Comparison of ENCODE assay signal across 10 cellular contexts in the genomic region with DNA sequence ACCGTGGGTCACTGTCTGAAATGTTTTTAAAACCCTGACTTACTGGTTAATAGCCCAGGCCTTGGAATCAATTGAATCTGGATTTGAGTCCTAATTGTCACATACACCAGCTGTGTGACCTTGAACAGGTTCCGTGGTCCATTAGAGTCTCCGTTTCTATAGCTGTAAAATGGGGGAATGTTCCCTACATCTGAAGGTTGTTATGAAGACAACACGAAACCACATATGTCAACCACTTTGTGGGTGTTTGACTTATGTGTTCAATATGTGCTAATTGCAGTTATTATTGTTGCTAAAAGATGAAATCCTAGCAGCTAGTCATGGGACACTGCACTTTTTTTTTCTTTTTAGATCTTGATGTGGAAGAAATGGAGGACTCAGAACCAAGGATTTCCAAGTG. TPM values are rescaled to one million over a fixed set of nuclear protein-coding genes. Genes with fewer than 3 reads are reported as not detected.
DNase-seq lines count a peak whose midpoint lies in the region; ATAC-seq and TF ChIP-seq lines count a peak whose summit lies in the region.
"Had no signal": no experiment of that assay in that cellular context is flagged by ENCODE, and none has a peak within 500 bp of the region (broad histone marks: within the 10 kb centered on the region; RNA-seq: fewer than 3 reads in every experiment).

No MANE protein-coding gene starts in this region.

- ATAC-seq in heart left ventricle: no peak
- ATAC-seq in left cardiac atrium: no peak
- ATAC-seq in upper lobe of right lung: no peak
- no peak for ATAC-seq in mucosa of descending colon

- CTCF ChIA-PET in MCF 10A (lab: Yijun Ruan, JAX): interaction anchor here (0.6 to 2.2 kb wide), 14 partner anchors 9 to 388 kb away, joined by 3 to 12 read pairs (median 4); a partner anchor contains a TSS

- no peaks in the 10 kb centered on the region for H3K27me3 Mint-ChIP-seq in MCF 10A (ENCODE audit: insufficient read depth, unreplicated experiment)

- peaks cover 55% of the 10 kb centered on the region for H3K36me3 Mint-ChIP-seq in MCF 10A (ENCODE audit: insufficient read depth, unreplicated experiment)

- no peaks in the 10 kb centered on the region for H3K27me3 ChIP-seq in heart left ventricle
- no peaks in the 10 kb centered on the region for H3K27me3 ChIP-seq in muscle layer of duodenum (ENCODE audit: low read depth, low read length)
- no peaks in the 10 kb centered on the region for H3K27me3 ChIP-seq in upper lobe of right lung
- H3K27me3 ChIP-seq: SJSA1 had no signal

- H3K4me3 ChIP-seq in heart left ventricle (peak overlapping the region in 10 of 12 donors; percentile 66 to 82 (median 72)), muscle layer of duodenum (ENCODE audit: low read depth in 1 of 2, low read length in 2 of 2) (peak overlapping the region; percentile 65 to 90), upper lobe of right lung (peak overlapping the region; percentile 69), mucosa of descending colon (no peak overlapping the region)

- no peak for TF ChIP-seq POLR2A in heart left ventricle (IDR thresholded peaks at IDR 0.05)

- intact Hi-C loops in heart left ventricle (cut with DNase I): loop anchor here in 9 of 10 donors (2.0 to 5.0 kb wide), 5 partner anchors 35 to 39 kb away; a partner anchor contains a TSS
- intact Hi-C loops in left cardiac atrium (cut with DNase I): loop anchor here in 1 of 2 donors (5.0 kb wide), 2 partner anchors 34 to 36 kb away; a partner anchor contains a TSS
- intact Hi-C loops in MCF 10A (cut with micrococcal nuclease): no loop called here
- intact Hi-C loops in upper lobe of right lung (cut with DNase I): no loop called here
- intact Hi-C loops in mucosa of descending colon (cut with DNase I, micrococcal nuclease): no loop called here

- H3K27ac Mint-ChIP-seq in MCF 10A (ENCODE audit: low read depth, unreplicated experiment): peak overlapping the region; percentile 94

- peak overlapping the region; percentile 69 for H3K4me3 Mint-ChIP-seq in MCF 10A (ENCODE audit: unreplicated experiment)

- peaks cover 57% of the 10 kb centered on the region for H3K4me1 Mint-ChIP-seq in MCF 10A (ENCODE audit: insufficient read depth, unreplicated experiment)

- H3K27ac ChIP-seq in heart left ventricle: peak overlapping the region; percentile 94 to 99 (median 98)
- H3K27ac ChIP-seq in muscle layer of duodenum (ENCODE audit: low read length): peak overlapping the region; percentile 93
- H3K27ac ChIP-seq in upper lobe of right lung: peak overlapping the region; percentile 98
- H3K27ac ChIP-seq: BLaER1, SJSA1 had no signal

- DNase-seq in heart left ventricle: no peak
- no peak for DNase-seq in left cardiac atrium
- no peak for DNase-seq in MCF 10A (ENCODE audit: unreplicated experiment)
- DNase-seq in upper lobe of right lung: no peak
- no peak for DNase-seq in mucosa of descending colon
- no peak for DNase-seq in NCI-H2029 treated with DMSO at 0.1 percent for 48 hours (lab: John Stamatoyannopoulos, UW)
- no peak for DNase-seq in HK-2 (ENCODE audit: unreplicated experiment)

- H3K36me3 ChIP-seq in heart left ventricle (peaks cover 0 to 51% (median 43%) of the 10 kb centered on the region in 9 donors), muscle layer of duodenum (ENCODE audit: control insufficient read depth in 1 of 2, insufficient read depth in 2 of 2, low read length in 2 of 2) (peaks cover 17 to 24% of the 10 kb centered on the region in 2 donors), upper lobe of right lung (peaks cover 44% of the 10 kb centered on the region), mucosa of descending colon (ENCODE audit: low read depth) (no peaks in the 10 kb centered on the region)
- H3K36me3 ChIP-seq: BLaER1 had no signal

- 67 to 77% (median 71%) methylated on average over 4 of the region's 4 CpGs for WGBS in heart left ventricle, 4 donors

- no TSS peak for BruUV-seq in MCF 10A (replicated peaks; lab: Mats Ljungman, UMichigan)

- TF ChIP-seq CTCF in heart left ventricle (IDR thresholded peaks at IDR 0.05): no peak
- TF ChIP-seq CTCF in MCF 10A (IDR thresholded peaks at IDR 0.05; ENCODE audit: unreplicated experiment): no peak
- no peak for TF ChIP-seq CTCF in upper lobe of right lung (IDR thresholded peaks at IDR 0.05)
- no peak for TF ChIP-seq CTCF in mucosa of descending colon (IDR thresholded peaks at IDR 0.05)

- H3K4me1 ChIP-seq in heart left ventricle (peaks cover 8 to 90% (median 65%) of the 10 kb centered on the region in 12 donors), muscle layer of duodenum (ENCODE audit: control insufficient read depth in 1 of 2, insufficient read depth in 2 of 2, low read length in 2 of 2) (peaks cover 33 to 41% of the 10 kb centered on the region in 2 donors), upper lobe of right lung (peaks cover 42% of the 10 kb centered on the region), mucosa of descending colon (ENCODE audit: low read depth) (peaks cover 32% of the 10 kb centered on the region)

- H3K9me3 Mint-ChIP-seq in MCF 10A (ENCODE audit: unreplicated experiment): no peaks in the 10 kb centered on the region

- no peaks in the 10 kb centered on the region for H3K9me3 ChIP-seq in heart left ventricle
- no peaks in the 10 kb centered on the region for H3K9me3 ChIP-seq in muscle layer of duodenum (ENCODE audit: control insufficient read depth in 1 of 2, low read length in 2 of 2)
- H3K9me3 ChIP-seq in upper lobe of right lung: no peaks in the 10 kb centered on the region
- no peaks in the 10 kb centered on the region for H3K9me3 ChIP-seq in mucosa of descending colon
- H3K9me3 ChIP-seq: SJSA1 had no signal

- POLR2A ChIA-PET in MCF 10A (lab: Yijun Ruan, JAX): interaction anchor here (0.5 to 14.3 kb wide), 10 partner anchors 8 to 1597 kb away, joined by 3 to 349 read pairs (median 4); a partner anchor contains a TSS

RNA-seq across cellular contexts. Expression of a gene that starts 35.3 kb away (rescaled TPM):
- total RNA-seq in heart left ventricle (100 to 1,000 TPM in 7 of 9 donors, 10 to 100 TPM in 2; 97.5 to 189 (median 128) TPM), left cardiac atrium (10 to 100 TPM; 62.9 to 72.6 TPM), MCF 10A (2022) (168 and 186 TPM in 2 replicates), upper lobe of right lung (118 TPM), mucosa of descending colon (100 to 1,000 TPM in 2 of 3 donors, 10 to 100 TPM in 1; 96.0 to 153 (median 144) TPM)
- polyA plus RNA-seq in heart left ventricle: 10 to 100 TPM; 15.5 to 88.1 TPM

Comparison
In these comparisons a context has a peak if more than half of its experiments do, and no peak if none do; other contexts are left out.
1. intact Hi-C loops: an anchor here in heart left ventricle (2.0 to 5.0 kb wide); none called in MCF 10A, upper lobe of right lung and mucosa of descending colon.